Comparison of ENCODE assay signal across 12 cellular contexts in the genomic region with DNA sequence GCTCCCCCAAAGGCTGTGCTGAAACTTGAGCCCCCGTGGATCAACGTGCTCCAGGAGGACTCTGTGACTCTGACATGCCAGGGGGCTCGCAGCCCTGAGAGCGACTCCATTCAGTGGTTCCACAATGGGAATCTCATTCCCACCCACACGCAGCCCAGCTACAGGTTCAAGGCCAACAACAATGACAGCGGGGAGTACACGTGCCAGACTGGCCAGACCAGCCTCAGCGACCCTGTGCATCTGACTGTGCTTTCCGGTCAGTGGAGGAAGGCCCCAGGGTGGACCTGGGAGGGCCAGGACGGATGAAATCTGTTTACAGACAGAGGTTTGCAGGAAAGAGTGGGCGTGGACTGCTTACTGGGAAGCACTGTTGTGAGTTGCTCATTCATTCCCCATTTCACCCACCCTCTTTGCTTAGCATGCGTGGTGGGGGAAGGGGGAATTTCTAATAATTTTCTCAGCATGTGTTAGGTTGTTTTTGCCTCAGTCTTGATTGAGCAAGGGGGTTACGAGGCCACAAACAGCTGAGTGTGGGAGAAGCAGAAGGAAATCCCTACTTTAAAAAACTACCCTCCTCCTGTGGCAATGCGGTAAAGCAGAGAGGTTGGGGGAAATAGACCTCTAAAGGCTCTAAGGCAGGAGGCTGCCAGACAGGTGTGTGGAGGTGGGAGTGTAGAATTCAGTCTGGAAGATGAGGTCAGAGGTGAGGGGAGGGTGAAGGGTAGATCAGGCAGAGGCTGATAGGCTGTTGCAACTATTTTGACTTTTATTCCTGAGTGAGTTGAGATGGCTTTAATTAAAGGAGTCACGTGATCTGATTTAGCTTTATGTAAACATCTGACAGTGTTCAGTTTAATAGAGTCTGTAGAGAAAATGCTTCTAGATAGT. TPM values are rescaled to one million over a fixed set of nuclear protein-coding genes. Genes with fewer than 3 reads are reported as not detected.
DNase-seq lines count a peak whose midpoint lies in the region; ATAC-seq and TF ChIP-seq lines count a peak whose summit lies in the region.
"Had no signal": no experiment of that assay in that cellular context is flagged by ENCODE, and none has a peak within 500 bp of the region (broad histone marks: within the 10 kb centered on the region; RNA-seq: fewer than 3 reads in every experiment).

No MANE protein-coding gene starts in this region.

- no peaks in the 10 kb centered on the region for H3K9me3 ChIP-seq in SK-N-SH
- no peaks in the 10 kb centered on the region for H3K9me3 ChIP-seq in smooth muscle cell (replicated peaks; ENCODE audit: low read depth)

- H3K9ac ChIP-seq in SK-N-SH: no peak overlapping the region
- H3K9ac ChIP-seq in smooth muscle cell (ENCODE audit: low read depth): no peak overlapping the region

- no peaks in the 10 kb centered on the region for H3F3A ChIP-seq in SK-N-SH (replicated peaks; ENCODE audit: insufficient read depth)
- no peaks in the 10 kb centered on the region for H3F3A ChIP-seq in smooth muscle cell (ENCODE audit: low read depth)

- H3K36me3 ChIP-seq in H7 (replicated peaks; ENCODE audit: control insufficient read depth, insufficient read depth, low read length) (no peaks in the 10 kb centered on the region), SK-N-SH (replicated peaks in 1 of 2; ENCODE audit: control insufficient read depth in 1 of 2, insufficient read depth in 2 of 2, low read length in 1 of 2) (no peaks in the 10 kb centered on the region), smooth muscle cell (ENCODE audit: low read depth) (no peaks in the 10 kb centered on the region)

- peak; percentile 33 for DNase-seq in H7
- DNase-seq in SK-N-SH: no peak
- peak; percentile 31 for DNase-seq in left cardiac atrium
- no peak for DNase-seq in smooth muscle cell (lab: John Stamatoyannopoulos, UW; ENCODE audit: unreplicated experiment)
- DNase-seq in foreskin melanocyte: no peak
- DNase-seq: activated CD4-positive, CD25-positive, alpha-beta regulatory T cell treated with anti-CD3 and anti-CD28 coated beads, Interleukin-2, amount 50 U/mL, for 72 hours; effector memory CD8-positive, alpha-beta T cell; NCI-H187 treated with DMSO at 0.1 percent for 48 hours had no signal

- no peak overlapping the region for H2AFZ ChIP-seq in SK-N-SH (ENCODE audit: low read depth)
- H2AFZ ChIP-seq in smooth muscle cell (ENCODE audit: low read depth): no peak overlapping the region

- H3K4me3 ChIP-seq in H7 (ENCODE audit: insufficient read depth, low read depth, low read length) (no peak overlapping the region), SK-N-SH (ENCODE audit: low read depth in 2 of 2, low read length in 1 of 2) (no peak overlapping the region), smooth muscle cell (no peak overlapping the region)

- CTCF ChIA-PET in SK-N-SH (lab: Yijun Ruan, JAX): interaction anchor here (1.9 kb wide), 1 partner anchor 19 kb away, joined by 8 read pairs; no protein-coding TSS in a partner anchor

- POLR2A ChIA-PET in SK-N-SH (lab: Yijun Ruan, JAX): no interaction called here

- no peaks in the 10 kb centered on the region for H3K79me2 ChIP-seq in SK-N-SH (ENCODE audit: insufficient read depth)
- no peaks in the 10 kb centered on the region for H3K79me2 ChIP-seq in smooth muscle cell (ENCODE audit: low read depth)

- peak in 1 of 2 donors; percentile 67 for ATAC-seq in left cardiac atrium
- no peak for ATAC-seq in HG02678 (IDR thresholded peaks at IDR 0.05; ENCODE audit: unreplicated experiment)
- no peak for ATAC-seq in HG03469 (IDR thresholded peaks at IDR 0.05; ENCODE audit: unreplicated experiment)
- ATAC-seq in GM21619 (IDR thresholded peaks at IDR 0.05; ENCODE audit: unreplicated experiment): no peak
- ATAC-seq: effector memory CD8-positive, alpha-beta T cell had no signal

- H3K27me3 ChIP-seq in H7 (ENCODE audit: control insufficient read depth, insufficient read depth, low read length) (no peaks in the 10 kb centered on the region; the same call in 1 of the 2 replicates), SK-N-SH (ENCODE audit: insufficient read depth) (no peaks in the 10 kb centered on the region; the same call in 1 of the 2 replicates), smooth muscle cell (ENCODE audit: low read depth) (no peaks in the 10 kb centered on the region)

- H4K20me1 ChIP-seq in SK-N-SH (ENCODE audit: insufficient read depth) (no peaks in the 10 kb centered on the region), smooth muscle cell (ENCODE audit: low read depth) (no peaks in the 10 kb centered on the region)

- no peak for TF ChIP-seq CTCF in SK-N-SH (IDR thresholded peaks at IDR 0.05)
- no peak for TF ChIP-seq CTCF in smooth muscle cell (IDR thresholded peaks at IDR 0.05; ENCODE audit: borderline replicate concordance, insufficient read depth, poor library complexity, severe bottlenecking)

- TF ChIP-seq EP300 in SK-N-SH (IDR thresholded peaks at IDR 0.05; ENCODE audit: borderline replicate concordance in 1 of 2, low read depth in 1 of 2, low read length in 1 of 2): no peak

- WGBS in SK-N-SH (ENCODE audit: low lambda C conversion rate): 30% methylated on average over 11 of the region's 15 CpGs
- WGBS in smooth muscle cell (ENCODE audit: low lambda C conversion rate): 36% methylated on average over 13 of the region's 15 CpGs

- no peak for TF ChIP-seq RAD21 in SK-N-SH (IDR thresholded peaks at IDR 0.05; ENCODE audit: low read length)

- no peaks in the 10 kb centered on the region; a peak in 1 of 4 replicates for H3K4me1 ChIP-seq in SK-N-SH (ENCODE audit: control insufficient read depth in 1 of 2, insufficient read depth in 2 of 2, low read depth in 1 of 2, low read length in 1 of 2)
- peaks cover 7% of the 10 kb centered on the region for H3K4me1 ChIP-seq in smooth muscle cell (ENCODE audit: low read depth)

- H3K4me2 ChIP-seq in SK-N-SH (no peak overlapping the region), smooth muscle cell (peak overlapping the region; percentile 72)

- intact Hi-C loops in left cardiac atrium (cut with DNase I): no loop called here

- no peak overlapping the region for H3K27ac ChIP-seq in SK-N-SH (ENCODE audit: low read depth in 2 of 2, low read length in 1 of 2)
- peak overlapping the region; percentile 4 for H3K27ac ChIP-seq in smooth muscle cell (ENCODE audit: low read depth)

- H3K9me2 ChIP-seq in SK-N-SH: no peaks in the 10 kb centered on the region

TF ChIP-seq in SK-N-SH, 30 proteins besides CTCF, POLR2A, EP300 and RAD21:
- TF ChIP-seq, protein P1, sequence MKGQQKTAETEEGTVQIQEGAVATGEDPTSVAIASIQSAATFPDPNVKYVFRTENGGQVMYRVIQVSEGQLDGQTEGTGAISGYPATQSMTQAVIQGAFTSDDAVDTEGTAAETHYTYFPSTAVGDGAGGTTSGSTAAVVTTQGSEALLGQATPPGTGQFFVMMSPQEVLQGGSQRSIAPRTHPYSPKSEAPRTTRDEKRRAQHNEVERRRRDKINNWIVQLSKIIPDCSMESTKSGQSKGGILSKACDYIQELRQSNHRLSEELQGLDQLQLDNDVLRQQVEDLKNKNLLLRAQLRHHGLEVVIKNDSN (IDR thresholded peaks at IDR 0.05; ENCODE audit: borderline replicate concordance, low read depth): peak; percentile 63; the same call in 1 of the 2 replicates
- no peak for TF ChIP-seq RFX5 (IDR thresholded peaks at IDR 0.05; ENCODE audit: low read length)
TF ChIP-seq in SK-N-SH: peak in this region for 1.

RNA-seq across cellular contexts. Expression of a gene that starts 1.3 kb away (rescaled TPM):
- total RNA-seq in H7 (2014; rRNA removed; shearing (Covaris generic)): not detected in 2 replicates
- polyA plus RNA-seq in SK-N-SH (2012; rRNA removed) (0.89 and 1.1 TPM in 2 replicates), smooth muscle cell (0.15 and 0.46 TPM in 2 replicates)
- polyA plus RNA-seq in SK-N-SH (2012; cell fraction: cytosol; rRNA removed): 1.5 and 2.2 TPM in 2 replicates
- polyA plus RNA-seq in SK-N-SH (2012; cell fraction: nucleus; rRNA removed): 0.27 and 0.62 TPM in 2 replicates
- total RNA-seq in left cardiac atrium (10 to 100 TPM; 37.9 to 48.7 TPM), smooth muscle cell (0.36 TPM in 1 of 2 replicates, not detected in the other)
- total RNA-seq: pulmonary artery endothelial cell had no signal

RNA-seq across cellular contexts. Expression of a gene that starts 17.8 kb away (rescaled TPM):
- total RNA-seq in H7 (2014; rRNA removed; shearing (Covaris generic)): 0.04 TPM in 1 of 2 replicates, not detected in the other
- polyA plus RNA-seq in SK-N-SH (2012; rRNA removed) (0.07 and 0.10 TPM in 2 replicates), smooth muscle cell (0.14 and 0.45 TPM in 2 replicates)
- 0.05 and 0.12 TPM in 2 replicates for polyA plus RNA-seq in SK-N-SH (2012; cell fraction: cytosol; rRNA removed)
- polyA plus RNA-seq in SK-N-SH (2012; cell fraction: nucleus; rRNA removed): 0.13 and 0.46 TPM in 2 replicates
- total RNA-seq in left cardiac atrium (1 to 10 TPM; 2.8 to 3.2 TPM), smooth muscle cell (0.18 and 0.81 TPM in 2 replicates)

RNA-seq across cellular contexts. Expression of a gene that starts 43.0 kb away (rescaled TPM):
- total RNA-seq in H7 (2014; rRNA removed; shearing (Covaris generic)): not detected in 2 replicates
- polyA plus RNA-seq in SK-N-SH (2012; rRNA removed) (not detected in 2 replicates), smooth muscle cell (0.09 TPM in 1 of 2 replicates, not detected in the other)
- polyA plus RNA-seq in SK-N-SH (2012; cell fraction: cytosol; rRNA removed): not detected in 2 replicates
- polyA plus RNA-seq in SK-N-SH (2012; cell fraction: nucleus; rRNA removed): not detected in 2 replicates
- total RNA-seq in left cardiac atrium (10 to 100 TPM; 42.9 to 53.7 TPM), smooth muscle cell (not detected in 2 replicates)
- total RNA-seq: pulmonary artery endothelial cell had no signal

Comparison
In these comparisons a context has a peak if more than half of its experiments do, and no peak if none do; other contexts are left out.
1. DNase-seq: peak in H7 (single experiment) and left cardiac atrium (single experiment); none in SK-N-SH (single experiment), smooth muscle cell (single experiment) and foreskin melanocyte (single experiment).
2. RNA of a gene that starts 1.3 kb away (total RNA-seq): 37.9 to 48.7 TPM in left cardiac atrium; 0.36 TPM in smooth muscle cell and not detected in H7; every median in the first group is over 10 times any median in the second.
3. RNA of a gene that starts 43.0 kb away (total RNA-seq): 42.9 to 53.7 TPM in left cardiac atrium; not detected in H7 and not detected in smooth muscle cell; every median in the first group is over 10 times any median in the second.